20 cellular contexts compared by ENCODE assay signal in the genomic region with DNA sequence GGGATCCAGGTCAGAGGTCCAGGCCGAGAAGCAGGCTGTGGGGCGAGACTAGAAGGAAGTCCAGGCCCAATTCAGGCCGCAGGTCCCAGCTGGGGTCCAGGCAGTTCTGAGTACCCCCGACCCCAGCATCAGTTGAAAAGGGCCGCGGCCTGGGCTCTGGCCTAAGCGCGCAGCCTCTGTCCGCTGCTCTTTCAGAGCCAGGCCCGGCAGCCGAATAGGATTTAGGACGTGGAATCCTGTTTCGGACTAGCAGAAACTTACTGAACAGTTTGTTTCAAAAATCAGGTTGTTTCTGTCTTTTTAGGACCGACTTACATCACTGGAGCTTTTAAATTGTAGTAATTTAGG. TPM values are rescaled to one million over a fixed set of nuclear protein-coding genes. Genes with fewer than 3 reads are reported as not detected.
DNase-seq lines count a peak whose midpoint lies in the region; ATAC-seq and TF ChIP-seq lines count a peak whose summit lies in the region.
"Had no signal": no experiment of that assay in that cellular context is flagged by ENCODE, and none has a peak within 500 bp of the region (broad histone marks: within the 10 kb centered on the region; RNA-seq: fewer than 3 reads in every experiment).

No MANE protein-coding gene starts in this region.

- H3K27ac ChIP-seq in HUES64 (ENCODE audit: low read depth, low read length) (no peak overlapping the region), hepatocyte (no peak overlapping the region), neural cell (ENCODE audit: low read length) (no peak overlapping the region)
- H3K27ac ChIP-seq: RWPE1, SJCRH30 had no signal

- no peak for TF ChIP-seq EP300 in neural cell (conservative IDR thresholded peaks at IDR 0.05; ENCODE audit: poor library complexity, severe bottlenecking)

- H3K79me2 ChIP-seq in hepatocyte (no peaks in the 10 kb centered on the region), neural cell (replicated peaks; ENCODE audit: insufficient read depth, low read length) (no peaks in the 10 kb centered on the region)

- in situ Hi-C loops in HAP-1 (cut with MboI; ENCODE audit: low sequenced_read_pairs): no loop called here

- WGBS in HUES64: 45% methylated on average over 14 of the region's 14 CpGs
- 75% methylated on average over 13 of the region's 14 CpGs for WGBS in hepatocyte (ENCODE audit: low lambda C conversion rate, missing lambda C conversion rate)

- peak overlapping the region; percentile 35 for H3K4me3 ChIP-seq in HUES64 (ENCODE audit: low read length)
- no peak overlapping the region for H3K4me3 ChIP-seq in hepatocyte
- H3K4me3 ChIP-seq in neural cell (ENCODE audit: low read length): peak overlapping the region; percentile 55
- H3K4me3 ChIP-seq in HAP-1: no peak overlapping the region
- H3K4me3 ChIP-seq: SJCRH30 had no signal

- TF ChIP-seq RAD21 in neural cell (conservative IDR thresholded peaks at IDR 0.05): no peak

- peak overlapping the region; percentile 88 for H3K4me2 ChIP-seq in hepatocyte
- H3K4me2 ChIP-seq in neural cell (ENCODE audit: low read length): no peak overlapping the region

- H3K9ac ChIP-seq in HUES64 (ENCODE audit: low read depth, low read length): no peak overlapping the region
- no peak overlapping the region for H3K9ac ChIP-seq in neural cell (ENCODE audit: low read length)

- H3K36me3 ChIP-seq in HUES64 (ENCODE audit: insufficient read depth, low read length) (no peaks in the 10 kb centered on the region), hepatocyte (replicated peaks; ENCODE audit: insufficient read depth, low read depth) (no peaks in the 10 kb centered on the region), neural cell (ENCODE audit: insufficient read depth, low read length) (no peaks in the 10 kb centered on the region), HAP-1 (replicated peaks) (no peaks in the 10 kb centered on the region)
- H3K36me3 ChIP-seq: SJCRH30 had no signal

- TF ChIP-seq CTCF in hepatocyte (IDR thresholded peaks at IDR 0.05; ENCODE audit: poor library complexity) (no peak), neural cell (IDR thresholded peaks at IDR 0.05; ENCODE audit: poor library complexity, severe bottlenecking) (no peak)

- H3K9me3 ChIP-seq in HUES64 (ENCODE audit: insufficient read depth, low read depth, low read length): no peaks in the 10 kb centered on the region
- no peaks in the 10 kb centered on the region for H3K9me3 ChIP-seq in hepatocyte (ENCODE audit: low read depth)
- H3K9me3 ChIP-seq in neural cell (ENCODE audit: low read length): no peaks in the 10 kb centered on the region
- no peaks in the 10 kb centered on the region for H3K9me3 ChIP-seq in HAP-1
- H3K9me3 ChIP-seq: SJCRH30 had no signal

- no peaks in the 10 kb centered on the region for H4K20me1 ChIP-seq in hepatocyte (ENCODE audit: insufficient read depth, poor library complexity, severe bottlenecking)
- no peaks in the 10 kb centered on the region for H4K20me1 ChIP-seq in neural cell (ENCODE audit: insufficient read depth)

- H2AFZ ChIP-seq in hepatocyte (peak overlapping the region; percentile 32), neural cell (ENCODE audit: low read depth, low read length) (no peak overlapping the region)

- H3K27me3 ChIP-seq in HUES64 (ENCODE audit: insufficient read depth, low read length): peaks cover 100% of the 10 kb centered on the region
- H3K27me3 ChIP-seq in hepatocyte: peaks cover 97% of the 10 kb centered on the region
- H3K27me3 ChIP-seq in neural cell (ENCODE audit: insufficient read depth, low read depth, low read length): peaks cover 79% of the 10 kb centered on the region
- H3K27me3 ChIP-seq in HAP-1 (ENCODE audit: low read depth): no peaks in the 10 kb centered on the region
- H3K27me3 ChIP-seq: SJCRH30 had no signal

- H3K9me2 ChIP-seq in hepatocyte (replicated peaks; ENCODE audit: insufficient read depth) (no peaks in the 10 kb centered on the region), neural cell (ENCODE audit: insufficient read depth, low read length) (no peaks in the 10 kb centered on the region)

- no peaks in the 10 kb centered on the region for H3F3A ChIP-seq in neural cell (ENCODE audit: insufficient read depth, low read length, poor library complexity, severe bottlenecking)

- 0 out of 2 replicates have a peak, but pooled peaks cover 9% of the 10 kb centered on the region for H3K4me1 ChIP-seq in HUES64 (ENCODE audit: insufficient read depth, low read length)
- H3K4me1 ChIP-seq in hepatocyte (ENCODE audit: insufficient read depth): peaks cover 19% of the 10 kb centered on the region
- H3K4me1 ChIP-seq in HAP-1: no peaks in the 10 kb centered on the region
- H3K4me1 ChIP-seq: SJCRH30 had no signal

- DNase-seq in hepatocyte (ENCODE audit: low spot score) (no peak), NCI-H146 (lab: John Stamatoyannopoulos, UW) (no peak), HAP-1 (ENCODE audit: low spot score in 2 of 2) (no peak), DMS 273 treated with DMSO at 0.1 percent for 48 hours (lab: John Stamatoyannopoulos, UW) (no peak)
- DNase-seq: ACHN, AML-193, COR-L47, DMS153, KBM-7, NCI-H1436 treated with DMSO at 0.1 percent for 48 hours, NCI-H2081, NCI-H510A treated with DMSO at 0.1 percent for 48 hours, NCI-H82, PC-3, SJCRH30 had no signal

- no peak for ATAC-seq in GM21825 (IDR thresholded peaks at IDR 0.05; ENCODE audit: unreplicated experiment)
- ATAC-seq: PC-3 had no signal

TF ChIP-seq in neural cell, 6 proteins besides CTCF, POLR2A, EP300 and RAD21:
- TF ChIP-seq TAF1 (IDR thresholded peaks at IDR 0.05; ENCODE audit: low read depth): no peak
- no peak for TF ChIP-seq POLR2AphosphoS5 (IDR thresholded peaks at IDR 0.05)
- no peak for TF ChIP-seq REST (IDR thresholded peaks at IDR 0.05; ENCODE audit: borderline replicate concordance)
- no peak for TF ChIP-seq EZH2 (IDR thresholded peaks at IDR 0.05; ENCODE audit: borderline replicate concordance, insufficient read depth, low read length, poor library complexity, severe bottlenecking)
- TF ChIP-seq SMC3 (conservative IDR thresholded peaks at IDR 0.05; ENCODE audit: poor library complexity): no peak
- TF ChIP-seq MXI1 (conservative IDR thresholded peaks at IDR 0.05; ENCODE audit: poor library complexity, severe bottlenecking): no peak

RNA-seq across cellular contexts. Expression of gene TBR1, which starts 12.1 kb away (rescaled TPM):
- polyA plus RNA-seq in HUES64 (2013, experiment 1 of 2): not detected
- not detected for polyA plus RNA-seq in HUES64 (2013, experiment 2 of 2)
- total RNA-seq in hepatocyte: not detected in 2 replicates
- polyA plus RNA-seq in hepatocyte (not detected in 2 replicates), neural cell (4.5 and 7.2 TPM in 2 replicates)
- polyA minus RNA-seq in neural cell: 9.0 and 11.5 TPM in 2 replicates
- total RNA-seq: PC-3 had no signal
- polyA plus RNA-seq: CD14-positive monocyte had no signal

Comparison
In these comparisons a context has a peak if more than half of its experiments do, and no peak if none do; other contexts are left out.
1. H3K4me3 ChIP-seq: peak in HUES64 (single experiment) and neural cell (single experiment); none in hepatocyte (single experiment) and HAP-1 (single experiment).